ENCODE assay signal across 26 cellular contexts in genomic region chr12:3259976-3260375, GRCh38.
A peak's percentile ranks its signal among the peaks of the same experiment; 100 is the strongest.
DNase-seq lines count a peak whose midpoint lies in the region; ATAC-seq, FAIRE-seq and TF ChIP-seq lines count a peak whose summit lies in the region.
"Had no signal": no experiment of that assay in that cellular context is flagged by ENCODE, and none has a peak within 500 bp of the region (broad histone marks: within the 10 kb centered on the region; RNA-seq: fewer than 3 reads in every experiment).

No MANE protein-coding gene starts in this region.

- H2AFZ ChIP-seq in PC-9: no peak overlapping the region

- no peak for TF ChIP-seq CTCF in body of pancreas (IDR thresholded peaks at IDR 0.05)
- no peak for TF ChIP-seq CTCF in PC-9 (conservative IDR thresholded peaks at IDR 0.05)
- TF ChIP-seq CTCF in tibial artery (IDR thresholded peaks at IDR 0.05): no peak

- no peaks in the 10 kb centered on the region for H3K4me1 Mint-ChIP-seq in T-cell
- H3K4me1 Mint-ChIP-seq: CD8-positive, alpha-beta memory T cell; IgD-negative memory B cell had no signal

- H3K4me3 Mint-ChIP-seq in T-cell: no peak overlapping the region
- H3K4me3 Mint-ChIP-seq: CD8-positive, alpha-beta memory T cell had no signal

- no peaks in the 10 kb centered on the region for H3K9me2 ChIP-seq in PC-9 (ENCODE audit: insufficient read depth)

- H4K20me1 ChIP-seq in PC-9 (ENCODE audit: insufficient read depth): no peaks in the 10 kb centered on the region; the same call in 1 of the 2 replicates

- H3K27ac ChIP-seq in right cardiac atrium (ENCODE audit: low read length): peak overlapping the region; percentile 86
- no peak overlapping the region for H3K27ac ChIP-seq in body of pancreas
- no peak overlapping the region for H3K27ac ChIP-seq in PC-9
- H3K27ac ChIP-seq in tibial artery: no peak overlapping the region
- H3K27ac ChIP-seq: A549, HL-60, KMS-11 had no signal

- H3K27me3 ChIP-seq in right cardiac atrium (ENCODE audit: control insufficient read depth, insufficient read depth) (no peaks in the 10 kb centered on the region), body of pancreas (no peaks in the 10 kb centered on the region), PC-9 (ENCODE audit: insufficient read depth, low read depth) (0 out of 2 replicates have a peak, but pooled peaks cover 12% of the 10 kb centered on the region), tibial artery (no peaks in the 10 kb centered on the region)

- no peak overlapping the region for H3K27ac Mint-ChIP-seq in T-cell
- H3K27ac Mint-ChIP-seq: CD14-positive monocyte; CD8-positive, alpha-beta memory T cell had no signal

- no peaks in the 10 kb centered on the region for H3K9me3 Mint-ChIP-seq in T-cell
- H3K9me3 Mint-ChIP-seq: CD8-positive, alpha-beta memory T cell; IgD-negative memory B cell had no signal

- DNase-seq in right cardiac atrium (peak in 2 of 3 donors; percentile 46 to 60), left ventricle myocardium superior (no peak), body of pancreas (no peak), kidney tubule cell (ENCODE audit: low spot score) (peak; percentile 82), urothelium cell line (ENCODE audit: low spot score) (no peak), PC-9 (no peak), tibial artery (no peak), T-cell (no peak)
- DNase-seq: Calu3; CD8-positive, alpha-beta memory T cell; DMS153; MM.1S; NCI-H2029; NCI-H446; NCI-H526; NCI-H82; NK-92 treated with Interleukin-12 subunit alpha and Interleukin-12 subunit beta, amount 100 ng/mL, for 24 hours; PC-3; SHP77 treated with DMSO at 0.1 percent for 48 hours had no signal

- no peaks in the 10 kb centered on the region for H3K79me2 ChIP-seq in PC-9 (ENCODE audit: low read depth)

- no peak overlapping the region for H3K4me2 ChIP-seq in PC-9
- H3K4me2 ChIP-seq: A549, KMS-11 had no signal

- H3K4me1 ChIP-seq in right cardiac atrium (ENCODE audit: control insufficient read depth, insufficient read depth, low read length): peaks cover 37% of the 10 kb centered on the region
- H3K4me1 ChIP-seq in body of pancreas: no peaks in the 10 kb centered on the region
- no peaks in the 10 kb centered on the region for H3K4me1 ChIP-seq in PC-9 (replicated peaks; ENCODE audit: insufficient read depth)
- peaks cover 0 to 64% (median 22%) of the 10 kb centered on the region in 4 donors for H3K4me1 ChIP-seq in tibial artery
- H3K4me1 ChIP-seq: A549 had no signal

- FAIRE-seq in urothelium cell line (lab: Jason Lieb, UNC): peak; percentile 13
- FAIRE-seq: A549, H1 had no signal

- H3K27me3 Mint-ChIP-seq in T-cell: peaks cover 0 to 9% of the 10 kb centered on the region in 2 donors

- no peaks in the 10 kb centered on the region for H3K36me3 ChIP-seq in body of pancreas (replicated peaks in 1 of 2; ENCODE audit: insufficient read depth in 1 of 2, low read depth in 2 of 2)
- H3K36me3 ChIP-seq in PC-9 (ENCODE audit: low read depth): no peaks in the 10 kb centered on the region
- H3K36me3 ChIP-seq in tibial artery: no peaks in the 10 kb centered on the region

- POLR2A ChIA-PET in PC-9 (lab: Charles Lee; ENCODE audit: unreplicated experiment) (no interaction called here), T-cell (lab: Charles Lee) (no interaction called here)

- ATAC-seq in right cardiac atrium: no peak
- no peak for ATAC-seq in left ventricle myocardium superior
- ATAC-seq in body of pancreas: peak; percentile 28
- ATAC-seq in T-cell (replicated peaks in 1 of 4): no peak
- ATAC-seq: A549, HCT116, PC-3 had no signal

- no peak overlapping the region for H3K4me3 ChIP-seq in right cardiac atrium (ENCODE audit: low read length)
- H3K4me3 ChIP-seq in body of pancreas: no peak overlapping the region
- no peak overlapping the region for H3K4me3 ChIP-seq in PC-9
- H3K4me3 ChIP-seq in tibial artery: no peak overlapping the region
- H3K4me3 ChIP-seq: A549 had no signal

- 68% methylated on average over 8 of the region's 8 CpGs for WGBS in right cardiac atrium
- WGBS in body of pancreas, 2 donors: 62 to 66% methylated on average over 8 of the region's 8 CpGs

- TF ChIP-seq POLR2A in body of pancreas (IDR thresholded peaks at IDR 0.05): no peak

- no peaks in the 10 kb centered on the region for H3F3A ChIP-seq in PC-9 (ENCODE audit: insufficient read depth, low read depth)

- CTCF ChIA-PET in PC-9 (lab: Charles Lee) (interaction anchor here (0.6 kb wide), 1 partner anchor 731 kb away, joined by 3 read pairs; no protein-coding TSS in a partner anchor), T-cell (lab: Charles Lee) (interaction anchor here in 1 of 2 donors (1.1 kb wide), 1 partner anchor 40 kb away, joined by 3 read pairs; no protein-coding TSS in a partner anchor)

- H3K9me3 ChIP-seq in right cardiac atrium (ENCODE audit: control insufficient read depth, low read length) (no peaks in the 10 kb centered on the region), body of pancreas (no peaks in the 10 kb centered on the region), PC-9 (ENCODE audit: insufficient read depth, low read depth) (no peaks in the 10 kb centered on the region), tibial artery (no peaks in the 10 kb centered on the region)
- H3K9me3 ChIP-seq: A549 had no signal

- no TSS peak for BruUV-seq in PC-9 (replicated peaks; lab: Mats Ljungman, UMichigan)

- H3K36me3 Mint-ChIP-seq in T-cell: no peaks in the 10 kb centered on the region
- H3K36me3 Mint-ChIP-seq: CD14-positive monocyte; CD8-positive, alpha-beta memory T cell; IgD-negative memory B cell had no signal

- intact Hi-C loops in right cardiac atrium (cut with DNase I): loop anchor here in 1 of 4 donors (5.0 kb wide), 1 partner anchor 43 kb away; no protein-coding TSS in a partner anchor
- intact Hi-C loops in left ventricle myocardium superior (cut with micrococcal nuclease): loop anchor here (10.0 kb wide), 1 partner anchor 55 kb away; no protein-coding TSS in a partner anchor
- intact Hi-C loops in body of pancreas (cut with DNase I): no loop called here
- intact Hi-C loops in PC-9 (cut with micrococcal nuclease; ENCODE audit: unreplicated experiment): no loop called here
- intact Hi-C loops in tibial artery (cut with DNase I; ENCODE audit: low total_unique reads): loop anchor here (5.0 kb wide), 2 partner anchors 43 to 58 kb away; no protein-coding TSS in a partner anchor

Comparison
In these comparisons a context has a peak if more than half of its experiments do, and no peak if none do; other contexts are left out.
1. DNase-seq: peak in right cardiac atrium (2 of 3) and kidney tubule cell (single experiment); none in left ventricle myocardium superior (single experiment), body of pancreas (0 of 4), urothelium cell line (single experiment), PC-9 (0 of 2), tibial artery (0 of 2) and T-cell (0 of 34).
2. intact Hi-C loops: an anchor here in left ventricle myocardium superior (10.0 kb wide) and tibial artery (5.0 kb wide); none called in body of pancreas and PC-9.